ENCODE assay signal across 27 cellular contexts in the genomic region with DNA sequence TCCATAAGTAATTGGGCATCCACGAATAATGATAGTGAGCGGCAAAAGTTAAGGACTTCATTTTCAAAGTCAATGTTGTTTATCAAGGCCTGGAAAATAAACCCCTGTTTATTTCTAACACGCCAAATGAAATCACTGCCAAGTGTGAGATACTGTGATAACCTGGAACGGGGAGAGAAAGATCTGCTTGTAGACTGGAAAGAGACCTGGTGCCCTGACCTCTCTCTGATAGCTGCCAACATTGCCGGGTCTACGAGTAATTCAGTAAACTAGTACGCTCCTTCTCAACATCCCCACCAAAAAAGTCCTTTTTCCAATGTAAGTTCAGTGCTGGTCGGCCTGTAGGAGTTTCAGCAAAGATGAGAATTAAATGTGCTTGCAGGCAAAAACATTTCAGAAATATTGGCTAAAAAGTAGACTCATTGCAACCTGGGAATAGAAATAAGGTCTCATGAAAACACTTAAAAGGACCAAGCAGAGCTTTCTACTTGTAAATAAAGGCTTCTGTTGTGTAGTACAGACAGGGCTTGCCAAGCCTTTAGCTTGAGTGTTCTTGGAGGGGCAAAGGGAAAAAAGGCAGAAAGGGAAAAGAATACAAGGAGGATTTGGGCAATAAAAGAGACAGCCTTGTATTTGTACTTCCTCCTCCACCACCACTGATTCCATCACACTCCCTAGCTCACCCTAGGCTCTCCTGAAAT.
"Had no signal": no experiment of that assay in that cellular context is flagged by ENCODE, and none has a peak within 500 bp of the region (broad histone marks: within the 10 kb centered on the region; RNA-seq: fewer than 3 reads in every experiment).

No MANE protein-coding gene starts in this region.

- H3K4me1 ChIP-seq: left ventricle myocardium inferior, neural progenitor cell, prostate gland, sigmoid colon, transverse colon, upper lobe of left lung had no signal

- DNase-seq: head of caudate nucleus; kidney glomerular epithelial cell; left cardiac atrium; left ventricle myocardium inferior; naive B cell; natural killer cell; nephron progenitor cell; occipital lobe; ovary; posterior cingulate gyrus; retina; right cardiac atrium; sigmoid colon; small intestine; spleen; stimulated activated CD4-positive, alpha-beta T cell treated with anti-CD3 and anti-CD28 coated beads, Interleukin-4, amount 100 ng/mL, for 4 hours; stimulated activated CD8-positive, alpha-beta memory T cell treated with anti-CD3 and anti-CD28 coated beads, Interleukin-4, amount 100 ng/mL, for 48 hours; stimulated activated naive CD4-positive, alpha-beta T cell treated with Interleukin-2 at 50 U/mL for 16 hours; stimulated activated naive CD8-positive, alpha-beta T cell treated with anti-CD3 and anti-CD28 coated beads, Interleukin-15, amount 100 ng/mL, for 72 hours; substantia nigra; transverse colon; upper lobe of left lung had no signal

- H3K36me3 ChIP-seq: left ventricle myocardium inferior, neural progenitor cell, neutrophil, ovary, prostate gland, sigmoid colon, spleen, transverse colon, upper lobe of left lung had no signal

- ATAC-seq: left cardiac atrium; natural killer cell; right cardiac atrium; stimulated activated memory B cell treated with anti-CD40 and anti-IgM and Interleukin-4, amounts not matched to agents 10 μg/mL and 1 μg/mL and 100 μg/mL, for 72 hours; stimulated activated naive CD8-positive, alpha-beta T cell treated with anti-CD3 and anti-CD28 coated beads, Interleukin-15, amount 100 ng/mL, for 72 hours had no signal

- H3K27ac ChIP-seq: left ventricle myocardium inferior, neural progenitor cell, neutrophil, ovary, prostate gland, sigmoid colon, spleen, transverse colon, upper lobe of left lung had no signal

- H3K4me3 ChIP-seq: left ventricle myocardium inferior, lung, neural progenitor cell, ovary, prostate gland, sigmoid colon, spleen, transverse colon, upper lobe of left lung had no signal
